Comparison of ENCODE assay signal across 28 cellular contexts in the genomic region with DNA sequence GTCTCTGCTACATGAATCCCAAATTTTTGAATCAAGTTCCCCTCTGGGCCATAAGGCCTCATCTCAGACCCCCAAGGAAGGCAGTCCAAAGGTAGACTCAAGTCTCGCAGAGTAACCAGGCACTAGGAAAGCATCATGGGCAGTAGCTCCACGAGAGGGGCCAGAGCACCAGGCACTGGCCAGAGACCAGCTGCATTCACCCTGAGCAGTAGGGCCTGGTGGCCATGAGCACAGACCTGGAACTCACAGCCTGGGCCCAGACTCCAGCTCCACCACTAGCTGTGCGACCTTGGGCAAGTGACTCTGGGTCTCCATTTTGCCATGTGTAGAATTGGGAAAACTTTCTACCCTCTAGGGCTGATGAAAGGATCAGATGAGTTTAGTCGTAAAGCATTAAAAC. TPM values are rescaled to one million over a fixed set of nuclear protein-coding genes. Genes with fewer than 3 reads are reported as not detected.
DNase-seq lines count a peak whose midpoint lies in the region; ATAC-seq and TF ChIP-seq lines count a peak whose summit lies in the region.
"Had no signal": no experiment of that assay in that cellular context is flagged by ENCODE, and none has a peak within 500 bp of the region (broad histone marks: within the 10 kb centered on the region; RNA-seq: fewer than 3 reads in every experiment).

No MANE protein-coding gene starts in this region.

- H3K36me3 ChIP-seq in cardiac muscle cell (peaks cover 8% of the 10 kb centered on the region), right atrium auricular region (peaks cover 19% of the 10 kb centered on the region)

- no peak for ATAC-seq in activated naive CD4-positive, alpha-beta T cell treated with anti-CD3 and anti-CD28 coated beads, Interleukin-2, amount 50 U/mL, for 72 hours
- ATAC-seq in stimulated activated naive B cell treated with anti-CD40 and anti-IgM and Interleukin-4, amounts not matched to agents 10 μg/mL and 1 μg/mL and 100 μg/mL, for 72 hours (replicated peaks) = no peak
- ATAC-seq: activated T-cell treated with anti-CD3 and anti-CD28 coated beads, Interleukin-2, amount 50 U/mL, for 4 hours; gastroesophageal sphincter; left colon; Panc1 had no signal

- H3K4me3 ChIP-seq in cardiac muscle cell (no peak overlapping the region), right atrium auricular region (no peak overlapping the region)
- H3K4me3 ChIP-seq: gastroesophageal sphincter, sigmoid colon had no signal

- peaks cover 61% of the 10 kb centered on the region for H3K36me3 Mint-ChIP-seq in T-helper 1 cell treated with Interleukin-12 subunit alpha and Interleukin-12 subunit beta and Interleukin-4 antibody, amounts not matched to agents 30 μg/mL and 1 μg/mL, for 36 hours (ENCODE audit: low read depth)
- H3K36me3 Mint-ChIP-seq in activated naive CD4-positive, alpha-beta T cell treated with anti-CD3 and anti-CD28 coated beads, Interleukin-2, amount 50 U/mL, for 72 hours = peaks cover 8 to 35% of the 10 kb centered on the region in 2 donors
- peaks cover 29 to 39% of the 10 kb centered on the region in 2 donors for H3K36me3 Mint-ChIP-seq in stimulated activated naive B cell treated with anti-CD40 and anti-IgM and Interleukin-4, amounts not matched to agents 10 μg/mL and 1 μg/mL and 100 μg/mL, for 72 hours

- H3K27me3 Mint-ChIP-seq in T-helper 1 cell treated with Interleukin-12 subunit alpha and Interleukin-12 subunit beta and Interleukin-4 antibody, amounts not matched to agents 30 μg/mL and 1 μg/mL, for 36 hours (ENCODE audit: low read depth) = no peaks in the 10 kb centered on the region
- no peaks in the 10 kb centered on the region for H3K27me3 Mint-ChIP-seq in stimulated activated naive B cell treated with anti-CD40 and anti-IgM and Interleukin-4, amounts not matched to agents 10 μg/mL and 1 μg/mL and 100 μg/mL, for 72 hours
- H3K27me3 Mint-ChIP-seq: activated naive CD8-positive, alpha-beta T cell treated with anti-CD3 and anti-CD28 coated beads, Interleukin-2, amount 10 ng/mL, durations not matched to agents 7 days and 5 days had no signal

- TF ChIP-seq CTCF in cardiac muscle cell (IDR thresholded peaks at IDR 0.05; ENCODE audit: low read depth, low read length) (no peak), right atrium auricular region (IDR thresholded peaks at IDR 0.05) (no peak)

- H3K9me3 ChIP-seq in cardiac muscle cell (ENCODE audit: low read depth) (no peaks in the 10 kb centered on the region), right atrium auricular region (no peaks in the 10 kb centered on the region)
- H3K9me3 ChIP-seq: gastroesophageal sphincter, sigmoid colon had no signal

- no peak overlapping the region for H3K4me3 Mint-ChIP-seq in T-helper 1 cell treated with Interleukin-12 subunit alpha and Interleukin-12 subunit beta and Interleukin-4 antibody, amounts not matched to agents 30 μg/mL and 1 μg/mL, for 36 hours
- no peak overlapping the region for H3K4me3 Mint-ChIP-seq in stimulated activated naive B cell treated with anti-CD40 and anti-IgM and Interleukin-4, amounts not matched to agents 10 μg/mL and 1 μg/mL and 100 μg/mL, for 72 hours
- H3K4me3 Mint-ChIP-seq: activated naive CD8-positive, alpha-beta T cell treated with anti-CD3 and anti-CD28 coated beads, Interleukin-2, amount 10 ng/mL, durations not matched to agents 7 days and 5 days; activated T-cell treated with anti-CD3 and anti-CD28 coated beads, Interleukin-2, amount 50 U/mL, for 4 hours had no signal

- peaks cover 43% of the 10 kb centered on the region for H3K4me1 Mint-ChIP-seq in T-helper 1 cell treated with Interleukin-12 subunit alpha and Interleukin-12 subunit beta and Interleukin-4 antibody, amounts not matched to agents 30 μg/mL and 1 μg/mL, for 36 hours (ENCODE audit: low read depth)
- H3K4me1 Mint-ChIP-seq in stimulated activated naive B cell treated with anti-CD40 and anti-IgM and Interleukin-4, amounts not matched to agents 10 μg/mL and 1 μg/mL and 100 μg/mL, for 72 hours = peaks cover 20 to 32% of the 10 kb centered on the region in 2 donors

- DNase-seq in T-helper 1 cell (no peak), cardiac muscle cell (ENCODE audit: low read depth in 1 of 2, low spot score in 1 of 2) (no peak), right atrium auricular region (ENCODE audit: low spot score) (no peak), NCI-H1105 (lab: John Stamatoyannopoulos, UW) (no peak), NCI-H1436 (lab: John Stamatoyannopoulos, UW) (no peak)
- DNase-seq in activated naive CD4-positive, alpha-beta T cell treated with anti-CD3 and anti-CD28 coated beads, Interleukin-2, amount 50 U/mL, for 72 hours (ENCODE audit: low spot score in 2 of 2) = no peak
- no peak for DNase-seq in stimulated activated naive B cell treated with anti-CD40 and anti-IgM and Interleukin-4, amounts not matched to agents 10 μg/mL and 1 μg/mL and 100 μg/mL, for 72 hours
- DNase-seq: activated CD4-positive, alpha-beta T cell treated with anti-CD3 and anti-CD28 coated beads, Interleukin-2, amount 50 U/mL, for 48 hours; activated CD4-positive, CD25-positive, alpha-beta regulatory T cell; activated naive CD8-positive, alpha-beta T cell treated with anti-CD3 and anti-CD28 coated beads, Interleukin-2, amount 10 ng/mL, durations not matched to agents 7 days and 5 days; activated T-cell treated with anti-CD3 and anti-CD28 coated beads, Interleukin-2, amount 50 U/mL, for 4 hours; dermis blood vessel endothelial cell; DMS153; hippocampal formation; mammary epithelial cell; NCI-H1092; NCI-H2029; NCI-H526 treated with DMSO at 0.1 percent for 48 hours; sigmoid colon; stimulated activated CD4-positive, alpha-beta T cell treated with anti-CD3 and anti-CD28 coated beads, Interleukin-4, amount 100 ng/mL, for 4 hours; stimulated activated naive CD4-positive, alpha-beta T cell treated with Interleukin-2 at 50 U/mL for 16 hours; SW 1271 had no signal

- H3K27ac ChIP-seq in cardiac muscle cell (peak overlapping the region; percentile 74), right atrium auricular region (no peak overlapping the region)
- H3K27ac ChIP-seq: 22Rv1, gastroesophageal sphincter, sigmoid colon had no signal

- H3K4me1 ChIP-seq in cardiac muscle cell (ENCODE audit: low read depth) (peaks cover 16% of the 10 kb centered on the region), right atrium auricular region (peaks cover 0 to 10% of the 10 kb centered on the region in 2 donors)

- peak overlapping the region; percentile 14 for H3K27ac Mint-ChIP-seq in T-helper 1 cell treated with Interleukin-12 subunit alpha and Interleukin-12 subunit beta and Interleukin-4 antibody, amounts not matched to agents 30 μg/mL and 1 μg/mL, for 36 hours
- H3K27ac Mint-ChIP-seq in activated naive CD4-positive, alpha-beta T cell treated with anti-CD3 and anti-CD28 coated beads, Interleukin-2, amount 50 U/mL, for 72 hours = peak overlapping the region; percentile 61 to 76
- peak overlapping the region; percentile 74 for H3K27ac Mint-ChIP-seq in stimulated activated naive B cell treated with anti-CD40 and anti-IgM and Interleukin-4, amounts not matched to agents 10 μg/mL and 1 μg/mL and 100 μg/mL, for 72 hours
- H3K27ac Mint-ChIP-seq: activated naive CD8-positive, alpha-beta T cell treated with anti-CD3 and anti-CD28 coated beads, Interleukin-2, amount 10 ng/mL, durations not matched to agents 7 days and 5 days; progenitor cell of endocrine pancreas had no signal

- no peaks in the 10 kb centered on the region for H3K9me3 Mint-ChIP-seq in T-helper 1 cell treated with Interleukin-12 subunit alpha and Interleukin-12 subunit beta and Interleukin-4 antibody, amounts not matched to agents 30 μg/mL and 1 μg/mL, for 36 hours
- H3K9me3 Mint-ChIP-seq in activated naive CD4-positive, alpha-beta T cell treated with anti-CD3 and anti-CD28 coated beads, Interleukin-2, amount 50 U/mL, for 72 hours = no peaks in the 10 kb centered on the region
- H3K9me3 Mint-ChIP-seq in stimulated activated naive B cell treated with anti-CD40 and anti-IgM and Interleukin-4, amounts not matched to agents 10 μg/mL and 1 μg/mL and 100 μg/mL, for 72 hours = no peaks in the 10 kb centered on the region
- H3K9me3 Mint-ChIP-seq: activated naive CD8-positive, alpha-beta T cell treated with anti-CD3 and anti-CD28 coated beads, Interleukin-2, amount 10 ng/mL, durations not matched to agents 7 days and 5 days; activated T-cell treated with anti-CD3 and anti-CD28 coated beads, Interleukin-2, amount 50 U/mL, for 4 hours had no signal

- peaks cover 2% of the 10 kb centered on the region for H3K27me3 ChIP-seq in cardiac muscle cell
- H3K27me3 ChIP-seq in right atrium auricular region = no peaks in the 10 kb centered on the region
- H3K27me3 ChIP-seq: gastroesophageal sphincter, sigmoid colon had no signal

RNA-seq across cellular contexts. Expression of gene NANS, which starts 28.5 kb away (rescaled TPM):
- 49.4 and 68.7 TPM in 2 replicates for total RNA-seq in cardiac muscle cell
- 55.3 and 95.4 TPM in 2 replicates for polyA plus RNA-seq in cardiac muscle cell
- total RNA-seq in right atrium auricular region = 10 to 100 TPM; 27.4 to 35.5 TPM
- total RNA-seq in activated naive CD4-positive, alpha-beta T cell treated with anti-CD3 and anti-CD28 coated beads, Interleukin-2, amount 50 U/mL, for 72 hours = 10 to 100 TPM; 55.9 to 60.0 TPM

RNA-seq across cellular contexts. Expression of gene TRIM14, which starts 34.0 kb away (rescaled TPM):
- total RNA-seq in cardiac muscle cell (1.3 and 1.5 TPM in 2 replicates), right atrium auricular region (1 to 10 TPM; 1.8 to 2.0 TPM)
- 0.57 and 4.4 TPM in 2 replicates for polyA plus RNA-seq in cardiac muscle cell
- 10 to 100 TPM; 37.3 to 59.3 TPM for total RNA-seq in activated naive CD4-positive, alpha-beta T cell treated with anti-CD3 and anti-CD28 coated beads, Interleukin-2, amount 50 U/mL, for 72 hours

Comparison
In these comparisons a context has a peak if more than half of its experiments do, and no peak if none do; other contexts are left out.
1. H3K27ac Mint-ChIP-seq: peak in every context shown above with its lines; median percentile 74 in stimulated activated naive B cell treated with anti-CD40 and anti-IgM and Interleukin-4, amounts not matched to agents 10 μg/mL and 1 μg/mL and 100 μg/mL, for 72 hours; 68 in activated naive CD4-positive, alpha-beta T cell treated with anti-CD3 and anti-CD28 coated beads, Interleukin-2, amount 50 U/mL, for 72 hours; 14 in T-helper 1 cell treated with Interleukin-12 subunit alpha and Interleukin-12 subunit beta and Interleukin-4 antibody, amounts not matched to agents 30 μg/mL and 1 μg/mL, for 36 hours.
2. RNA of gene TRIM14, which starts 34.0 kb away (total RNA-seq): 37.3 to 59.3 TPM in activated naive CD4-positive, alpha-beta T cell treated with anti-CD3 and anti-CD28 coated beads, Interleukin-2, amount 50 U/mL, for 72 hours; 1.8 to 2.0 TPM in right atrium auricular region and 1.3 to 1.5 TPM in cardiac muscle cell; every median in the first group is over 10 times any median in the second.